8 cellular contexts compared by ENCODE assay signal in the genomic region with DNA sequence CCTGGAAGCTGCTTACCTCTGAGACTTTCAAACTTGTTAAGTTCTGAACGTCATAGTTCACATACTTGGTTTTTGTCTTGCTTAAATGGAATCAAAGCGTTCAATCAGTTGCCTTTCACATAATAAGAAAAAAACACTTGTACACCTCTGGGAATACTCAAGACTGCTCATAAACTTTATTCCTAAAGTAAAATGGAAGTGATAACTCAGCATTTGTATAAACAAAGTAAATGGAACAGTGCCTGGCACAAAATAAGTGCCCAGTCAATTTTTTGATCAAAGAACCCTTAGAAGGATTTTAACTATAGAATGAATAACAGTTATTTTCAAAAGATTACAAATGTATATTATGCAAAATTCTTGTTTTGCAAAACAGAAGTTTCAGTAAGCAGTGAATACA. TPM values are rescaled to one million over a fixed set of nuclear protein-coding genes. Genes with fewer than 3 reads are reported as not detected.
DNase-seq lines count a peak whose midpoint lies in the region; ATAC-seq, FAIRE-seq and TF ChIP-seq lines count a peak whose summit lies in the region.

No MANE protein-coding gene starts in this region.

- peak overlapping the region; percentile 100 for H3K27ac Mint-ChIP-seq in CD8-positive, alpha-beta T cell
- H3K27ac Mint-ChIP-seq in osteocyte (ENCODE audit: unreplicated experiment), result peak overlapping the region; percentile 100

- POLR2A ChIA-PET in CD8-positive, alpha-beta T cell (lab: Charles Lee), result interaction anchor here (1.4 to 1.8 kb wide), 3 partner anchors 90 to 93 kb away, joined by 5 to 14 read pairs (median 5); partner anchors contain the start of gene KAT2B
- POLR2A ChIA-PET in Panc1 (lab: Charles Lee), result no interaction called here

- TF ChIP-seq CTCF in CD8-positive, alpha-beta T cell (IDR thresholded peaks at IDR 0.05), result no peak
- no peak for TF ChIP-seq CTCF in Panc1 (IDR thresholded peaks at IDR 0.05)
- TF ChIP-seq CTCF in epithelial cell of esophagus (IDR thresholded peaks at IDR 0.05; ENCODE audit: insufficient read depth, low read depth, low read length, missing control alignments), result no peak
- no peak for TF ChIP-seq CTCF in osteocyte (IDR thresholded peaks at IDR 0.05)

- no peaks in the 10 kb centered on the region for H3K27me3 ChIP-seq in CD8-positive, alpha-beta T cell (ENCODE audit: insufficient read depth, low read length)
- H3K27me3 ChIP-seq in Panc1 (ENCODE audit: control insufficient read depth, insufficient read depth, low read length), result no peaks in the 10 kb centered on the region

- no peaks in the 10 kb centered on the region for H3K27me3 Mint-ChIP-seq in CD8-positive, alpha-beta T cell (ENCODE audit: low read depth)
- H3K27me3 Mint-ChIP-seq in osteocyte (ENCODE audit: unreplicated experiment), result no peaks in the 10 kb centered on the region

- in situ Hi-C loops in Panc1 (cut with HindIII; ENCODE audit: low pct_unique_long_range_greater_than_20kb, low sequenced_read_pairs), result no loop called here

- no peaks in the 10 kb centered on the region for H3K9me3 ChIP-seq in CD8-positive, alpha-beta T cell (ENCODE audit: low read length)
- H3K9me3 ChIP-seq in Panc1 (ENCODE audit: control insufficient read depth, insufficient read depth, low read depth, low read length), result no peaks in the 10 kb centered on the region

- peak overlapping the region; percentile 100 for H3K4me3 Mint-ChIP-seq in CD8-positive, alpha-beta T cell
- peak overlapping the region; percentile 100 for H3K4me3 Mint-ChIP-seq in osteocyte (ENCODE audit: unreplicated experiment)

- TSS peak; percentile 64 for BruUV-seq in Panc1 (replicated peaks; lab: Mats Ljungman, UMichigan)

- no peaks in the 10 kb centered on the region for H3K36me3 ChIP-seq in CD8-positive, alpha-beta T cell (ENCODE audit: insufficient read depth, low read length)
- H3K36me3 ChIP-seq in Panc1 (ENCODE audit: control insufficient read depth, insufficient read depth, low read length), result peaks cover 7% of the 10 kb centered on the region

- DNase-seq in CD8-positive, alpha-beta T cell, result no peak
- no peak for DNase-seq in Panc1 (ENCODE audit: low read depth, low spot score)
- DNase-seq in epithelial cell of esophagus (ENCODE audit: low read depth), result no peak
- no peak for DNase-seq in osteocyte (ENCODE audit: extremely low spot score, unreplicated experiment)
- DNase-seq in stimulated activated CD4-positive, alpha-beta T cell treated with anti-CD3 and anti-CD28 coated beads, Interleukin-4, amount 100 ng/mL, for 1 hour, result no peak
- DNase-seq in activated gamma-delta T cell (lab: John Stamatoyannopoulos, UW), result no peak
- no peak for DNase-seq in GM12891 (ENCODE audit: insufficient read length, low spot score)

- no peak for TF ChIP-seq POLR2A in GM12891 (IDR thresholded peaks at IDR 0.05; ENCODE audit: low read depth, low read length)

- peaks cover 39% of the 10 kb centered on the region for H3K36me3 Mint-ChIP-seq in CD8-positive, alpha-beta T cell
- peaks cover 26% of the 10 kb centered on the region for H3K36me3 Mint-ChIP-seq in osteocyte (ENCODE audit: unreplicated experiment)

- CTCF ChIA-PET in CD8-positive, alpha-beta T cell (lab: Charles Lee), result interaction anchor here (0.6 to 1.4 kb wide), 3 partner anchors 10 to 1456 kb away, joined by 4 read pairs; no protein-coding TSS in a partner anchor
- CTCF ChIA-PET in Panc1 (lab: Charles Lee), result no interaction called here

- intact Hi-C loops in CD8-positive, alpha-beta T cell (cut with DNase I, micrococcal nuclease), result loop anchor here in 1 of 2 experiments (5.0 kb wide), 1 partner anchor 801 kb away; the partner anchor contains the start of gene KCNH8
- intact Hi-C loops in Panc1 (cut with micrococcal nuclease; ENCODE audit: unreplicated experiment), result no loop called here

- H3K4me1 ChIP-seq in CD8-positive, alpha-beta T cell (ENCODE audit: insufficient read depth, low read length), result peaks cover 33% of the 10 kb centered on the region
- H3K4me1 ChIP-seq in Panc1 (ENCODE audit: control insufficient read depth, insufficient read depth, low read length), result peaks cover 8% of the 10 kb centered on the region

- no peaks in the 10 kb centered on the region for H3K9me3 Mint-ChIP-seq in CD8-positive, alpha-beta T cell
- H3K9me3 Mint-ChIP-seq in osteocyte (ENCODE audit: unreplicated experiment), result no peaks in the 10 kb centered on the region

- H3K4me1 Mint-ChIP-seq in CD8-positive, alpha-beta T cell (ENCODE audit: low read depth), result peaks cover 63% of the 10 kb centered on the region
- H3K4me1 Mint-ChIP-seq in osteocyte (ENCODE audit: unreplicated experiment), result peaks cover 41% of the 10 kb centered on the region

- peak overlapping the region; percentile 75 for H3K27ac ChIP-seq in CD8-positive, alpha-beta T cell (ENCODE audit: low read depth, low read length)
- peak overlapping the region; percentile 86 for H3K27ac ChIP-seq in Panc1 (ENCODE audit: low read length)

- H3K4me3 ChIP-seq in CD8-positive, alpha-beta T cell (ENCODE audit: low read depth, low read length), result peak overlapping the region; percentile 95
- H3K4me3 ChIP-seq in Panc1 (ENCODE audit: low read depth in 2 of 2, low read length in 2 of 2), result peak overlapping the region; percentile 89 to 97
- peak overlapping the region; percentile 81 for H3K4me3 ChIP-seq in epithelial cell of esophagus (ENCODE audit: low read length)

- ATAC-seq in CD8-positive, alpha-beta T cell, result no peak
- ATAC-seq in Panc1 (no peak), GM21786 (IDR thresholded peaks at IDR 0.05; ENCODE audit: unreplicated experiment) (no peak)

- FAIRE-seq in GM12891 (lab: Jason Lieb, UNC), result no peak

TF ChIP-seq in GM12891, 5 proteins besides CTCF, POLR2A, EP300 and RAD21:
- TF ChIP-seq POLR2AphosphoS5 (IDR thresholded peaks at IDR 0.05; ENCODE audit: low read depth, low read length) (no peak), PAX5 (IDR thresholded peaks at IDR 0.05; ENCODE audit: insufficient read depth, low read length, severe bottlenecking) (no peak), SPI1 (IDR thresholded peaks at IDR 0.05; ENCODE audit: low read depth, low read length) (no peak), TAF1 (IDR thresholded peaks at IDR 0.05; ENCODE audit: low read depth, low read length) (no peak), POU2F2 (IDR thresholded peaks at IDR 0.05; ENCODE audit: low read depth, low read length) (no peak)

RNA-seq across cellular contexts. Expression of gene RAB5A, which starts 1.3 kb away (rescaled TPM):
- total RNA-seq in CD8-positive, alpha-beta T cell, result 100 to 1,000 TPM; 120 to 121 TPM
- total RNA-seq in Panc1 (2021; ENCODE audit: unreplicated experiment) (31.2 TPM), osteocyte (83.0 and 84.8 TPM in 2 replicates)
- polyA plus RNA-seq in Panc1 (2012; ENCODE audit: insufficient read length), result 20.2 TPM
- polyA plus RNA-seq in GM12891 (2012; ENCODE audit: low read depth, missing spikeins), result 21.1 TPM

RNA-seq across cellular contexts. Expression of gene EFHB, which starts 14.2 kb away (rescaled TPM):
- 1 to 10 TPM in 1 of 2 experiments, under 1 TPM in 1; 0.44 to 1.9 TPM for total RNA-seq in CD8-positive, alpha-beta T cell
- total RNA-seq in Panc1 (2021; ENCODE audit: unreplicated experiment) (0.46 TPM), osteocyte (1.8 and 2.7 TPM in 2 replicates)
- not detected for polyA plus RNA-seq in Panc1 (2012; ENCODE audit: insufficient read length)
- 0.32 TPM for polyA plus RNA-seq in GM12891 (2012; ENCODE audit: low read depth, missing spikeins)
